ENCODE assay signal across 8 cellular contexts in genomic region chr10:30529373-30529998, GRCh38.
DNase-seq lines count a peak whose midpoint lies in the region; ATAC-seq and TF ChIP-seq lines count a peak whose summit lies in the region.

No MANE protein-coding gene starts in this region.

- H3K4me3 ChIP-seq in sigmoid colon (no peak overlapping the region), BE2C (ENCODE audit: low read depth, low read length) (no peak overlapping the region)

- H3K27ac ChIP-seq in sigmoid colon: peak overlapping the region in 2 of 4 donors; percentile 5 to 48

- H3K9me3 ChIP-seq in sigmoid colon: no peaks in the 10 kb centered on the region
- H3K9me3 ChIP-seq in BE2C: no peaks in the 10 kb centered on the region

- H3K27me3 ChIP-seq in sigmoid colon: no peaks in the 10 kb centered on the region
- 0 out of 2 replicates have a peak, but pooled peaks cover 4% of the 10 kb centered on the region for H3K27me3 ChIP-seq in BE2C

- ATAC-seq in HG03378 (IDR thresholded peaks at IDR 0.05; ENCODE audit: unreplicated experiment): peak; percentile 61

- intact Hi-C loops in dendritic cell treated with granulocyte-macrophage colony-stimulating factor and Interleukin-4, amounts not matched to agents 40 ng/mL and 50 ng/mL, for 4 days (cut with micrococcal nuclease): loop anchor here (2.0 kb wide), 2 partner anchors 35 to 75 kb away; no protein-coding TSS in a partner anchor
- intact Hi-C loops in sigmoid colon (cut with DNase I): no loop called here

- DNase-seq in GM19240 (ENCODE audit: insufficient read length, low spot score): peak; percentile 26
- peak; percentile 31 for DNase-seq in activated CD4-positive, CD25-positive, alpha-beta regulatory T cell treated with anti-CD3 and anti-CD28 coated beads, Interleukin-2, amount 50 U/mL, for 16 hours (ENCODE audit: low read depth, low spot score)
- peak; percentile 85 for DNase-seq in sigmoid colon
- DNase-seq in BE2C: no peak
- DNase-seq in NCI-H2029 (lab: John Stamatoyannopoulos, UW): no peak
- DNase-seq in ACHN: no peak

- no peak for TF ChIP-seq POLR2A in sigmoid colon (IDR thresholded peaks at IDR 0.05)

- in situ Hi-C loops in ACHN (cut with HindIII; ENCODE audit: low pct_ligation_motif_present, low pct_unique_long_range_greater_than_20kb, low sequenced_read_pairs): no loop called here

- H3K36me3 ChIP-seq in sigmoid colon (no peaks in the 10 kb centered on the region), BE2C (no peaks in the 10 kb centered on the region)

- peak in 1 of 4 donors; percentile 66 for TF ChIP-seq EP300 in sigmoid colon (IDR thresholded peaks at IDR 0.05)

- H3K4me1 ChIP-seq in sigmoid colon (peaks cover 0 to 3% (median 0%) of the 10 kb centered on the region in 4 donors), BE2C (no peaks in the 10 kb centered on the region)

- H3K27me3 Mint-ChIP-seq in dendritic cell treated with granulocyte-macrophage colony-stimulating factor and Interleukin-4, amounts not matched to agents 40 ng/mL and 50 ng/mL, for 4 days: no peaks in the 10 kb centered on the region

- TF ChIP-seq CTCF in sigmoid colon (IDR thresholded peaks at IDR 0.05): no peak
- TF ChIP-seq CTCF in BE2C (IDR thresholded peaks at IDR 0.05; ENCODE audit: low read depth, low read length): no peak

- peaks cover 62% of the 10 kb centered on the region for H3K4me1 Mint-ChIP-seq in dendritic cell treated with granulocyte-macrophage colony-stimulating factor and Interleukin-4, amounts not matched to agents 40 ng/mL and 50 ng/mL, for 4 days (ENCODE audit: low read depth)

- 51 to 82% methylated on average over 28 of the region's 28 CpGs for WGBS in sigmoid colon, 2 donors

- peak overlapping the region; percentile 96 for H3K27ac Mint-ChIP-seq in dendritic cell treated with granulocyte-macrophage colony-stimulating factor and Interleukin-4, amounts not matched to agents 40 ng/mL and 50 ng/mL, for 4 days

- H3K36me3 Mint-ChIP-seq in dendritic cell treated with granulocyte-macrophage colony-stimulating factor and Interleukin-4, amounts not matched to agents 40 ng/mL and 50 ng/mL, for 4 days (ENCODE audit: low read depth): no peaks in the 10 kb centered on the region

- H3K9me3 Mint-ChIP-seq in dendritic cell treated with granulocyte-macrophage colony-stimulating factor and Interleukin-4, amounts not matched to agents 40 ng/mL and 50 ng/mL, for 4 days: no peaks in the 10 kb centered on the region

- peak overlapping the region; percentile 64 for H3K4me3 Mint-ChIP-seq in dendritic cell treated with granulocyte-macrophage colony-stimulating factor and Interleukin-4, amounts not matched to agents 40 ng/mL and 50 ng/mL, for 4 days

Comparison
In these comparisons a context has a peak if more than half of its experiments do, and no peak if none do; other contexts are left out.
1. DNase-seq: peak in GM19240 (single experiment), activated CD4-positive, CD25-positive, alpha-beta regulatory T cell treated with anti-CD3 and anti-CD28 coated beads, Interleukin-2, amount 50 U/mL, for 16 hours (single experiment) and sigmoid colon (single experiment); none in BE2C (single experiment), NCI-H2029 (single experiment) and ACHN (single experiment).